In genomic region chr16:49441366-49441780, GRCh38 we compare ENCODE assay signal across 1 cellular context.
TF ChIP-seq lines count a peak whose summit lies in the region.

No MANE protein-coding gene starts in this region.

TF ChIP-seq in GM23338, 12 proteins besides CTCF, POLR2A, EP300 and RAD21 (continued from another document):
- no peak; the same call in 1 of the 2 replicates for TF ChIP-seq ZNF462 (CRISPR knock-in tag; IDR thresholded peaks at IDR 0.05)
- TF ChIP-seq ZNF114 (CRISPR knock-in tag; IDR thresholded peaks at IDR 0.05), result no peak
